Comparison of ENCODE assay signal across 1 cellular context in the genomic region with DNA sequence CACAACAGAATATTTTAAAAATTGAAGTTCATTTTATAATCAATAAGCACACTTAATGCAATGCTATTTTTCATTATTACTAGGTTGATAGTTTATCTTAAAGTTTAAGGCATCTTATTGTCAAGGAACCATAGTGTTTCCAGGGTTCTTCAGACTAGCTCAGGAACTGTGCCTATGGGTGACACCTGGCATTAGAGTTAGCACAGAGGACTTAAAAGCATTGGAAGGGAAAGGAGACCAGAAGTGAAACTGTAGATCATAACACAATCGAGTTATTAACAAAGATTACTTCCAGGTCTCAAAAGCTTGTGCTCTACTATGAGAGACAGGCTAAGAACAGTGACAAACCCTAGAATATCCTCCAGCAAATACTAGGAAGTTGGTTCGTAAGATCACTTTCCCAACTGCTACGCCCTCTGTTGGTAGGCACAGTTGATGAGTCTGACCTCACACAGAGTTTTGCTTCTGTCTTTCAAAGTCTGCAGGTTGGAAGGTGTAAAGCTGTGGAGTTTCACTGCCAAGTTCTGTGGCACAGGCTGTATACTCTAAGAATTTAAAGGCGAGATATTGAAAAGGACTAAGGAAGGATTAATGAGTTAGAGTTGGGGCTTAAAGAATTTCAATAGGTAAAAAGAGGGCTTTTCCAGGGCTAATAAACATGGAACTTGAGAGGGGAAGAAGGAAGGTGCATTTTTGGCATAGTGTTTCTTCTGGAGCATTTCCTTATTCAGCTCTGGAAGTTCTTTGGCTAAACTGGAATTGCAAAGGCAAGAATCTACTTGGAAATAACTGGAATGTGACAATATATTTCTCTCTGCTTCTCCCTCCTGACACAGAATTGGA.
A peak's percentile ranks its signal among the peaks of the same experiment; 100 is the strongest.
TF ChIP-seq lines count a peak whose summit lies in the region.

No MANE protein-coding gene starts in this region.

TF ChIP-seq in HepG2, 621 proteins besides CTCF, POLR2A, EP300 and RAD21 (continued from another document):
- TF ChIP-seq, protein P1, sequence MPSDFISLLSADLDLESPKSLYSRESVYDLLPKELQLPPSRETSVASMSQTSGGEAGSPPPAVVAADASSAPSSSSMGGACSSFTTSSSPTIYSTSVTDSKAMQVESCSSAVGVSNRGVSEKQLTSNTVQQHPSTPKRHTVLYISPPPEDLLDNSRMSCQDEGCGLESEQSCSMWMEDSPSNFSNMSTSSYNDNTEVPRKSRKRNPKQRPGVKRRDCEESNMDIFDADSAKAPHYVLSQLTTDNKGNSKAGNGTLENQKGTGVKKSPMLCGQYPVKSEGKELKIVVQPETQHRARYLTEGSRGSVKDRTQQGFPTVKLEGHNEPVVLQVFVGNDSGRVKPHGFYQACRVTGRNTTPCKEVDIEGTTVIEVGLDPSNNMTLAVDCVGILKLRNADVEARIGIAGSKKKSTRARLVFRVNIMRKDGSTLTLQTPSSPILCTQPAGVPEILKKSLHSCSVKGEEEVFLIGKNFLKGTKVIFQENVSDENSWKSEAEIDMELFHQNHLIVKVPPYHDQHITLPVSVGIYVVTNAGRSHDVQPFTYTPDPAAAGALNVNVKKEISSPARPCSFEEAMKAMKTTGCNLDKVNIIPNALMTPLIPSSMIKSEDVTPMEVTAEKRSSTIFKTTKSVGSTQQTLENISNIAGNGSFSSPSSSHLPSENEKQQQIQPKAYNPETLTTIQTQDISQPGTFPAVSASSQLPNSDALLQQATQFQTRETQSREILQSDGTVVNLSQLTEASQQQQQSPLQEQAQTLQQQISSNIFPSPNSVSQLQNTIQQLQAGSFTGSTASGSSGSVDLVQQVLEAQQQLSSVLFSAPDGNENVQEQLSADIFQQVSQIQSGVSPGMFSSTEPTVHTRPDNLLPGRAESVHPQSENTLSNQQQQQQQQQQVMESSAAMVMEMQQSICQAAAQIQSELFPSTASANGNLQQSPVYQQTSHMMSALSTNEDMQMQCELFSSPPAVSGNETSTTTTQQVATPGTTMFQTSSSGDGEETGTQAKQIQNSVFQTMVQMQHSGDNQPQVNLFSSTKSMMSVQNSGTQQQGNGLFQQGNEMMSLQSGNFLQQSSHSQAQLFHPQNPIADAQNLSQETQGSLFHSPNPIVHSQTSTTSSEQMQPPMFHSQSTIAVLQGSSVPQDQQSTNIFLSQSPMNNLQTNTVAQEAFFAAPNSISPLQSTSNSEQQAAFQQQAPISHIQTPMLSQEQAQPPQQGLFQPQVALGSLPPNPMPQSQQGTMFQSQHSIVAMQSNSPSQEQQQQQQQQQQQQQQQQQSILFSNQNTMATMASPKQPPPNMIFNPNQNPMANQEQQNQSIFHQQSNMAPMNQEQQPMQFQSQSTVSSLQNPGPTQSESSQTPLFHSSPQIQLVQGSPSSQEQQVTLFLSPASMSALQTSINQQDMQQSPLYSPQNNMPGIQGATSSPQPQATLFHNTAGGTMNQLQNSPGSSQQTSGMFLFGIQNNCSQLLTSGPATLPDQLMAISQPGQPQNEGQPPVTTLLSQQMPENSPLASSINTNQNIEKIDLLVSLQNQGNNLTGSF (CRISPR knock-in tag; IDR thresholded peaks at IDR 0.05) = no peak
- TF ChIP-seq AKAP8 (CRISPR knock-in tag; IDR thresholded peaks at IDR 0.05) (no peak), KDM5B (CRISPR knock-in tag; IDR thresholded peaks at IDR 0.05; ENCODE audit: borderline replicate concordance) (no peak), MEF2D (CRISPR knock-in tag; IDR thresholded peaks at IDR 0.05) (no peak), HOXA3 (CRISPR knock-in tag; IDR thresholded peaks at IDR 0.05) (no peak), HMGA1 (CRISPR knock-in tag; conservative IDR thresholded peaks at IDR 0.05) (no peak), KLF15 (CRISPR knock-in tag; IDR thresholded peaks at IDR 0.05; ENCODE audit: borderline replicate concordance) (no peak), ZNF737 (CRISPR knock-in tag; IDR thresholded peaks at IDR 0.05; ENCODE audit: borderline replicate concordance) (no peak), ZSCAN31 (CRISPR knock-in tag; IDR thresholded peaks at IDR 0.05; ENCODE audit: low read depth) (no peak), ZFP1 (CRISPR knock-in tag; IDR thresholded peaks at IDR 0.05) (no peak), MZF1 (CRISPR knock-in tag; IDR thresholded peaks at IDR 0.05; ENCODE audit: borderline replicate concordance) (no peak), ZNF468 (CRISPR knock-in tag; IDR thresholded peaks at IDR 0.05) (no peak), HOXD1 (CRISPR knock-in tag; IDR thresholded peaks at IDR 0.05) (no peak), ZSCAN12 (CRISPR knock-in tag; IDR thresholded peaks at IDR 0.05) (no peak)
- TF ChIP-seq, protein P2, sequence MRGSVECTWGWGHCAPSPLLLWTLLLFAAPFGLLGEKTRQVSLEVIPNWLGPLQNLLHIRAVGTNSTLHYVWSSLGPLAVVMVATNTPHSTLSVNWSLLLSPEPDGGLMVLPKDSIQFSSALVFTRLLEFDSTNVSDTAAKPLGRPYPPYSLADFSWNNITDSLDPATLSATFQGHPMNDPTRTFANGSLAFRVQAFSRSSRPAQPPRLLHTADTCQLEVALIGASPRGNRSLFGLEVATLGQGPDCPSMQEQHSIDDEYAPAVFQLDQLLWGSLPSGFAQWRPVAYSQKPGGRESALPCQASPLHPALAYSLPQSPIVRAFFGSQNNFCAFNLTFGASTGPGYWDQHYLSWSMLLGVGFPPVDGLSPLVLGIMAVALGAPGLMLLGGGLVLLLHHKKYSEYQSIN (CRISPR knock-in tag; IDR thresholded peaks at IDR 0.05; ENCODE audit: borderline replicate concordance) = no peak
- TF ChIP-seq, protein P3, sequence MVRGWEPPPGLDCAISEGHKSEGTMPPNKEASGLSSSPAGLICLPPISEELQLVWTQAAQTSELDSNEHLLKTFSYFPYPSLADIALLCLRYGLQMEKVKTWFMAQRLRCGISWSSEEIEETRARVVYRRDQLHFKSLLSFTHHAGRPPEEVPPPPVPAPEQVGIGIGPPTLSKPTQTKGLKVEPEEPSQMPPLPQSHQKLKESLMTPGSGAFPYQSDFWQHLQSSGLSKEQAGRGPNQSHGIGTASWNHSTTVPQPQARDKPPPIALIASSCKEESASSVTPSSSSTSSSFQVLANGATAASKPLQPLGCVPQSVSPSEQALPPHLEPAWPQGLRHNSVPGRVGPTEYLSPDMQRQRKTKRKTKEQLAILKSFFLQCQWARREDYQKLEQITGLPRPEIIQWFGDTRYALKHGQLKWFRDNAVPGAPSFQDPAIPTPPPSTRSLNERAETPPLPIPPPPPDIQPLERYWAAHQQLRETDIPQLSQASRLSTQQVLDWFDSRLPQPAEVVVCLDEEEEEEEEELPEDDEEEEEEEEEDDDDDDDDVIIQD (CRISPR knock-in tag; IDR thresholded peaks at IDR 0.05; ENCODE audit: low read depth) = 0 out of 2 replicates have a peak, but pooled peaks have one; percentile 74
- TF ChIP-seq, protein P4, sequence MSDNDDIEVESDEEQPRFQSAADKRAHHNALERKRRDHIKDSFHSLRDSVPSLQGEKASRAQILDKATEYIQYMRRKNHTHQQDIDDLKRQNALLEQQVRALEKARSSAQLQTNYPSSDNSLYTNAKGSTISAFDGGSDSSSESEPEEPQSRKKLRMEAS (IDR thresholded peaks at IDR 0.05) = no peak
- TF ChIP-seq, protein P5, sequence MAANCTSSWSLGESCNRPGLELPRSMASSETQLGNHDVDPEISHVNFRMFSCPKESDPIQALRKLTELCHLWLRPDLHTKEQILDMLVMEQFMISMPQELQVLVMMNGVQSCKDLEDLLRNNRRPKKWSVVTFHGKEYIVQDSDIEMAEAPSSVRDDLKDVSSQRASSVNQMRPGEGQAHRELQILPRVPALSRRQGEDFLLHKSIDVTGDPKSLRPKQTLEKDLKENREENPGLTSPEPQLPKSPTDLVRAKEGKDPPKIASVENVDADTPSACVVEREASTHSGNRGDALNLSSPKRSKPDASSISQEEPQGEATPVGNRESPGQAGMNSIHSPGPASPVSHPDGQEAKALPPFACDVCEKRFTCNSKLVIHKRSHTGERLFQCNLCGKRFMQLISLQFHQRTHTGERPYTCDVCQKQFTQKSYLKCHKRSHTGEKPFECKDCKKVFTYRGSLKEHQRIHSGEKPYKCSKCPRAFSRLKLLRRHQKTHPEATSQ (CRISPR knock-in tag; IDR thresholded peaks at IDR 0.05; ENCODE audit: borderline replicate concordance) = no peak
- TF ChIP-seq, protein P6, sequence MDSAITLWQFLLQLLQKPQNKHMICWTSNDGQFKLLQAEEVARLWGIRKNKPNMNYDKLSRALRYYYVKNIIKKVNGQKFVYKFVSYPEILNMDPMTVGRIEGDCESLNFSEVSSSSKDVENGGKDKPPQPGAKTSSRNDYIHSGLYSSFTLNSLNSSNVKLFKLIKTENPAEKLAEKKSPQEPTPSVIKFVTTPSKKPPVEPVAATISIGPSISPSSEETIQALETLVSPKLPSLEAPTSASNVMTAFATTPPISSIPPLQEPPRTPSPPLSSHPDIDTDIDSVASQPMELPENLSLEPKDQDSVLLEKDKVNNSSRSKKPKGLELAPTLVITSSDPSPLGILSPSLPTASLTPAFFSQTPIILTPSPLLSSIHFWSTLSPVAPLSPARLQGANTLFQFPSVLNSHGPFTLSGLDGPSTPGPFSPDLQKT (CRISPR knock-in tag; IDR thresholded peaks at IDR 0.05; ENCODE audit: borderline replicate concordance) = no peak
- TF ChIP-seq, protein P7, sequence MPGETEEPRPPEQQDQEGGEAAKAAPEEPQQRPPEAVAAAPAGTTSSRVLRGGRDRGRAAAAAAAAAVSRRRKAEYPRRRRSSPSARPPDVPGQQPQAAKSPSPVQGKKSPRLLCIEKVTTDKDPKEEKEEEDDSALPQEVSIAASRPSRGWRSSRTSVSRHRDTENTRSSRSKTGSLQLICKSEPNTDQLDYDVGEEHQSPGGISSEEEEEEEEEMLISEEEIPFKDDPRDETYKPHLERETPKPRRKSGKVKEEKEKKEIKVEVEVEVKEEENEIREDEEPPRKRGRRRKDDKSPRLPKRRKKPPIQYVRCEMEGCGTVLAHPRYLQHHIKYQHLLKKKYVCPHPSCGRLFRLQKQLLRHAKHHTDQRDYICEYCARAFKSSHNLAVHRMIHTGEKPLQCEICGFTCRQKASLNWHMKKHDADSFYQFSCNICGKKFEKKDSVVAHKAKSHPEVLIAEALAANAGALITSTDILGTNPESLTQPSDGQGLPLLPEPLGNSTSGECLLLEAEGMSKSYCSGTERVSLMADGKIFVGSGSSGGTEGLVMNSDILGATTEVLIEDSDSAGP (CRISPR knock-in tag; IDR thresholded peaks at IDR 0.05; ENCODE audit: borderline replicate concordance) = no peak
- TF ChIP-seq, protein P8, sequence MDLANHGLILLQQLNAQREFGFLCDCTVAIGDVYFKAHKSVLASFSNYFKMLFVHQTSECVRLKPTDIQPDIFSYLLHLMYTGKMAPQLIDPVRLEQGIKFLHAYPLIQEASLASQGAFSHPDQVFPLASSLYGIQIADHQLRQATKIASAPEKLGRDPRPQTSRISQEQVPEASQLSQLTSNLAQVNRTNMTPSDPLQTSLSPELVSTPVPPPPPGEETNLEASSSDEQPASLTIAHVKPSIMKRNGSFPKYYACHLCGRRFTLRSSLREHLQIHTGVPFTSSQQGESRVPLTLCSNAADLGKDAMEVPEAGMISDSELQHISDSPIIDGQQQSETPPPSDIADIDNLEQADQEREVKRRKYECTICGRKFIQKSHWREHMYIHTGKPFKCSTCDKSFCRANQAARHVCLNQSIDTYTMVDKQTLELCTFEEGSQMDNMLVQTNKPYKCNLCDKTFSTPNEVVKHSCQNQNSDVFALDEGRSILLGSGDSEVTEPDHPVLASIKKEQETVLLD (CRISPR knock-in tag; IDR thresholded peaks at IDR 0.05; ENCODE audit: low read depth) = no peak
- TF ChIP-seq, protein P9, sequence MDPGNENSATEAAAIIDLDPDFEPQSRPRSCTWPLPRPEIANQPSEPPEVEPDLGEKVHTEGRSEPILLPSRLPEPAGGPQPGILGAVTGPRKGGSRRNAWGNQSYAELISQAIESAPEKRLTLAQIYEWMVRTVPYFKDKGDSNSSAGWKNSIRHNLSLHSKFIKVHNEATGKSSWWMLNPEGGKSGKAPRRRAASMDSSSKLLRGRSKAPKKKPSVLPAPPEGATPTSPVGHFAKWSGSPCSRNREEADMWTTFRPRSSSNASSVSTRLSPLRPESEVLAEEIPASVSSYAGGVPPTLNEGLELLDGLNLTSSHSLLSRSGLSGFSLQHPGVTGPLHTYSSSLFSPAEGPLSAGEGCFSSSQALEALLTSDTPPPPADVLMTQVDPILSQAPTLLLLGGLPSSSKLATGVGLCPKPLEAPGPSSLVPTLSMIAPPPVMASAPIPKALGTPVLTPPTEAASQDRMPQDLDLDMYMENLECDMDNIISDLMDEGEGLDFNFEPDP (CRISPR knock-in tag; conservative IDR thresholded peaks at IDR 0.05) = no peak
